Comparison of ENCODE assay signal across 8 cellular contexts in genomic region chrX:107025538-107025937, GRCh38. TPM values are rescaled to one million over a fixed set of nuclear protein-coding genes. Genes with fewer than 3 reads are reported as not detected.
DNase-seq lines count a peak whose midpoint lies in the region; ATAC-seq and TF ChIP-seq lines count a peak whose summit lies in the region.

No MANE protein-coding gene starts in this region.

- no peak overlapping the region for H3K27ac ChIP-seq in heart left ventricle

- H3K9me3 ChIP-seq in heart left ventricle: no peaks in the 10 kb centered on the region

- peaks cover 0 to 21% (median 0%) of the 10 kb centered on the region in 9 donors for H3K27me3 ChIP-seq in heart left ventricle

- intact Hi-C loops in heart left ventricle (cut with DNase I) (loop anchor here in 4 of 10 donors (5.0 to 10.0 kb wide), 3 partner anchors 759 to 872 kb away; no protein-coding TSS in a partner anchor), Right ventricle myocardium superior (cut with DNase I) (no loop called here)

- ATAC-seq in heart left ventricle: peak in 1 of 4 donors; percentile 50
- no peak for ATAC-seq in Right ventricle myocardium superior (ENCODE audit: poor library complexity)
- ATAC-seq in GM19035 (IDR thresholded peaks at IDR 0.05; ENCODE audit: unreplicated experiment): no peak
- no peak for ATAC-seq in HG03565 (IDR thresholded peaks at IDR 0.05; ENCODE audit: unreplicated experiment)

- DNase-seq in heart left ventricle: no peak
- DNase-seq in Right ventricle myocardium superior: no peak
- DNase-seq in NCI-H2029 treated with DMSO at 0.1 percent for 48 hours (lab: John Stamatoyannopoulos, UW): peak; percentile 14
- peak; percentile 29 for DNase-seq in cerebellar cortex (ENCODE audit: low spot score)
- DNase-seq in myocyte (ENCODE audit: low read depth): peak; percentile 13
- no peak for DNase-seq in islet precursor cell

- no peaks in the 10 kb centered on the region for H3K4me1 ChIP-seq in heart left ventricle

- peak in 11 of 12 donors; percentile 27 to 53 (median 35) for TF ChIP-seq CTCF in heart left ventricle (IDR thresholded peaks at IDR 0.05)

- WGBS in heart left ventricle, 4 donors: 30 to 35% (median 33%) methylated on average over 2 of the region's 2 CpGs

- no peak overlapping the region for H3K4me3 ChIP-seq in heart left ventricle

- TF ChIP-seq POLR2A in heart left ventricle (IDR thresholded peaks at IDR 0.05): no peak

- H3K36me3 ChIP-seq in heart left ventricle: no peaks in the 10 kb centered on the region

RNA-seq across cellular contexts. Expression of gene MORC4, which starts 25.5 kb away (rescaled TPM):
- total RNA-seq in heart left ventricle (1 to 10 TPM; 1.7 to 6.5 (median 2.8) TPM), Right ventricle myocardium superior (2.4 TPM), myocyte (30.6 and 31.8 TPM in 2 replicates)
- 1 to 10 TPM; 1.0 to 4.0 TPM for polyA plus RNA-seq in heart left ventricle
- 23.9 TPM for polyA plus RNA-seq in myocyte (2012)

Comparison
In these comparisons a context has a peak if more than half of its experiments do, and no peak if none do; other contexts are left out.
1. DNase-seq: peak in NCI-H2029 treated with DMSO at 0.1 percent for 48 hours (single experiment), cerebellar cortex (single experiment) and myocyte (single experiment); none in heart left ventricle (0 of 5), Right ventricle myocardium superior (single experiment) and islet precursor cell (single experiment).